Comparison of ENCODE assay signal across 28 cellular contexts in genomic region chr11:40958707-40959106, GRCh38.
"Had no signal": no experiment of that assay in that cellular context is flagged by ENCODE, and none has a peak within 500 bp of the region (broad histone marks: within the 10 kb centered on the region; RNA-seq: fewer than 3 reads in every experiment).

No MANE protein-coding gene starts in this region.

- DNase-seq: stimulated activated CD4-positive, alpha-beta T cell treated with anti-CD3 and anti-CD28 coated beads, Interleukin-2, amount 100 ng/mL, for 48 hours; stimulated activated CD4-positive, alpha-beta T cell treated with anti-CD3 and anti-CD28 coated beads, Interleukin-4, amount 100 ng/mL, for 1 hour; stimulated activated CD4-positive, alpha-beta T cell treated with anti-CD3 and anti-CD28 coated beads, Interleukin-4, amount 100 ng/mL, for 24 hours; stimulated activated CD4-positive, alpha-beta T cell treated with anti-CD3 and anti-CD28 coated beads, Interleukin-4, amount 100 ng/mL, for 4 hours; stimulated activated CD8-positive, alpha-beta memory T cell treated with anti-CD3 and anti-CD28 coated beads, Interleukin-4, amount 100 ng/mL, for 48 hours; stimulated activated naive B cell treated with anti-CD40 and anti-IgM and Interleukin-4, amounts not matched to agents 10 μg/mL and 1 μg/mL and 100 μg/mL, for 72 hours; stimulated activated naive CD4-positive, alpha-beta T cell; stimulated activated naive CD4-positive, alpha-beta T cell treated with Interleukin-2 at 50 U/mL for 16 hours; stimulated activated naive CD8-positive, alpha-beta T cell treated with anti-CD3 and anti-CD28 coated beads, Interleukin-15, amount 100 ng/mL, for 72 hours; stimulated activated naive CD8-positive, alpha-beta T cell treated with anti-CD3 and anti-CD28 coated beads, Interleukin-15, Interleukin-2, amounts not matched to agents 100 U/mL and 50 U/mL, for 24 hours; stomach; substantia nigra; testis; thyroid gland; transverse colon; trophoblast cell; upper lobe of left lung; upper lobe of right lung; uterus had no signal

- H3K36me3 Mint-ChIP-seq: stimulated activated effector memory CD8-positive, alpha-beta T cell treated with anti-CD3 and anti-CD28 coated beads, Interleukin-12 subunit alpha, Interleukin-12 subunit beta, amount 100 ng/mL, for 72 hours; stimulated activated memory B cell treated with anti-CD40 and anti-IgM and Interleukin-4, amounts not matched to agents 10 μg/mL and 1 μg/mL and 100 μg/mL, for 72 hours; stimulated activated naive B cell treated with anti-CD40 and anti-IgM and Interleukin-4, amounts not matched to agents 10 μg/mL and 1 μg/mL and 100 μg/mL, for 72 hours; type B pancreatic cell had no signal

- H3K4me1 ChIP-seq: stomach, suprapubic skin, testis, thyroid gland, tibial nerve, transverse colon, upper lobe of left lung, upper lobe of right lung, uterus, vagina had no signal

- H3K36me3 ChIP-seq: stomach, suprapubic skin, thoracic aorta, thyroid gland, tibial nerve, transverse colon, upper lobe of left lung, upper lobe of right lung, uterus, vagina had no signal

- H3K4me3 Mint-ChIP-seq: stimulated activated effector memory CD8-positive, alpha-beta T cell treated with anti-CD3 and anti-CD28 coated beads, Interleukin-12 subunit alpha, Interleukin-12 subunit beta, amount 100 ng/mL, for 72 hours; stimulated activated memory B cell treated with anti-CD40 and anti-IgM and Interleukin-4, amounts not matched to agents 10 μg/mL and 1 μg/mL and 100 μg/mL, for 72 hours; stimulated activated naive B cell treated with anti-CD40 and anti-IgM and Interleukin-4, amounts not matched to agents 10 μg/mL and 1 μg/mL and 100 μg/mL, for 72 hours; stimulated activated naive CD8-positive, alpha-beta T cell treated with anti-CD3 and anti-CD28 coated beads, Interleukin-15, amount 100 ng/mL, for 72 hours; stimulated activated naive CD8-positive, alpha-beta T cell treated with anti-CD3 and anti-CD28 coated beads, Interleukin-15, Interleukin-2, amounts not matched to agents 100 ng/mL and 50 ng/mL, for 24 hours; type B pancreatic cell had no signal

- H3K4me3 ChIP-seq: stomach, suprapubic skin, testis, thoracic aorta, thyroid gland, tibial nerve, transverse colon, upper lobe of left lung, upper lobe of right lung, uterus, vagina had no signal

- FAIRE-seq: urothelium cell line had no signal

- H3K9me3 Mint-ChIP-seq: type B pancreatic cell had no signal

- H3K27me3 ChIP-seq: stomach, suprapubic skin, testis, thyroid gland, tibial nerve, transverse colon, upper lobe of left lung, upper lobe of right lung, uterus, vagina had no signal

- ATAC-seq: stimulated activated effector memory CD8-positive, alpha-beta T cell treated with anti-CD3 and anti-CD28 coated beads, Interleukin-12 subunit alpha, Interleukin-12 subunit beta, amount 100 ng/mL, for 72 hours; stimulated activated memory B cell treated with anti-CD40 and anti-IgM and Interleukin-4, amounts not matched to agents 10 μg/mL and 1 μg/mL and 100 μg/mL, for 72 hours; stimulated activated naive B cell treated with anti-CD40 and anti-IgM and Interleukin-4, amounts not matched to agents 10 μg/mL and 1 μg/mL and 100 μg/mL, for 72 hours; stimulated activated naive CD8-positive, alpha-beta T cell treated with anti-CD3 and anti-CD28 coated beads, Interleukin-15, amount 100 ng/mL, for 72 hours; stimulated activated naive CD8-positive, alpha-beta T cell treated with anti-CD3 and anti-CD28 coated beads, Interleukin-15, Interleukin-2, amounts not matched to agents 100 U/mL and 50 U/mL, for 24 hours; upper lobe of right lung had no signal

- H3K27me3 Mint-ChIP-seq: stimulated activated memory B cell treated with anti-CD40 and anti-IgM and Interleukin-4, amounts not matched to agents 10 μg/mL and 1 μg/mL and 100 μg/mL, for 72 hours; stimulated activated naive B cell treated with anti-CD40 and anti-IgM and Interleukin-4, amounts not matched to agents 10 μg/mL and 1 μg/mL and 100 μg/mL, for 72 hours; stimulated activated naive CD8-positive, alpha-beta T cell treated with anti-CD3 and anti-CD28 coated beads, Interleukin-15, amount 100 ng/mL, for 72 hours; stimulated activated naive CD8-positive, alpha-beta T cell treated with anti-CD3 and anti-CD28 coated beads, Interleukin-15, Interleukin-2, amounts not matched to agents 100 ng/mL and 50 ng/mL, for 24 hours; type B pancreatic cell had no signal

- H3K27ac ChIP-seq: stomach, suprapubic skin, testis, thoracic aorta, thyroid gland, tibial nerve, transverse colon, upper lobe of left lung, upper lobe of right lung, uterus, vagina had no signal

- H3K27ac Mint-ChIP-seq: stimulated activated effector memory CD8-positive, alpha-beta T cell treated with anti-CD3 and anti-CD28 coated beads, Interleukin-12 subunit alpha, Interleukin-12 subunit beta, amount 100 ng/mL, for 72 hours; stimulated activated memory B cell treated with anti-CD40 and anti-IgM and Interleukin-4, amounts not matched to agents 10 μg/mL and 1 μg/mL and 100 μg/mL, for 72 hours; stimulated activated naive B cell treated with anti-CD40 and anti-IgM and Interleukin-4, amounts not matched to agents 10 μg/mL and 1 μg/mL and 100 μg/mL, for 72 hours; stimulated activated naive CD8-positive, alpha-beta T cell treated with anti-CD3 and anti-CD28 coated beads, Interleukin-15, amount 100 ng/mL, for 72 hours; stimulated activated naive CD8-positive, alpha-beta T cell treated with anti-CD3 and anti-CD28 coated beads, Interleukin-15, Interleukin-2, amounts not matched to agents 100 ng/mL and 50 ng/mL, for 24 hours; type B pancreatic cell had no signal

- H3K4me1 Mint-ChIP-seq: stimulated activated effector memory CD8-positive, alpha-beta T cell treated with anti-CD3 and anti-CD28 coated beads, Interleukin-12 subunit alpha, Interleukin-12 subunit beta, amount 100 ng/mL, for 72 hours; stimulated activated memory B cell treated with anti-CD40 and anti-IgM and Interleukin-4, amounts not matched to agents 10 μg/mL and 1 μg/mL and 100 μg/mL, for 72 hours; stimulated activated naive B cell treated with anti-CD40 and anti-IgM and Interleukin-4, amounts not matched to agents 10 μg/mL and 1 μg/mL and 100 μg/mL, for 72 hours; stimulated activated naive CD8-positive, alpha-beta T cell treated with anti-CD3 and anti-CD28 coated beads, Interleukin-15, amount 100 ng/mL, for 72 hours had no signal

- H3K9me3 ChIP-seq: stomach, suprapubic skin, testis, thoracic aorta, thyroid gland, tibial nerve, transverse colon, upper lobe of left lung, upper lobe of right lung, uterus, vagina had no signal
